In genomic region chr12:3882896-3883564, GRCh38 we compare ENCODE assay signal across 9 cellular contexts.
DNase-seq lines count a peak whose midpoint lies in the region; ATAC-seq and TF ChIP-seq lines count a peak whose summit lies in the region.
"Had no signal": no experiment of that assay in that cellular context is flagged by ENCODE, and none has a peak within 500 bp of the region (broad histone marks: within the 10 kb centered on the region; RNA-seq: fewer than 3 reads in every experiment).

No MANE protein-coding gene starts in this region.

- H3K4me1 ChIP-seq in KMS-11 (ENCODE audit: low read depth, poor library complexity, severe bottlenecking): peaks cover 9% of the 10 kb centered on the region

- DNase-seq in NCI-H2171 treated with DMSO at 0.1 percent for 48 hours (lab: John Stamatoyannopoulos, UW) (peak; percentile 31), NCI-H2171 (lab: John Stamatoyannopoulos, UW) (no peak), non-pigmented ciliary epithelial cell (ENCODE audit: low read depth) (peak; percentile 2), NCI-H345 treated with DMSO at 0.1 percent for 48 hours (lab: John Stamatoyannopoulos, UW; ENCODE audit: unreplicated experiment) (no peak), foreskin melanocyte (no peak)
- peak; percentile 24 for DNase-seq in central memory CD4-positive, alpha-beta T cell
- DNase-seq: C1 segment of cervical spinal cord had no signal

- H3K4me3 ChIP-seq in KMS-11 (IDR thresholded peaks at IDR 0.05; ENCODE audit: insufficient read depth, low read depth, low read length): no peak overlapping the region

- no peak overlapping the region for H3K9ac ChIP-seq in KMS-11

- peak; percentile 49 for TF ChIP-seq CTCF in KMS-11 (conservative IDR thresholded peaks at IDR 0.05; ENCODE audit: low read depth, low read length)

- H3K27me3 ChIP-seq in KMS-11 (ENCODE audit: insufficient read depth, low read depth): no peaks in the 10 kb centered on the region

- no peak for ATAC-seq in HG03097 (IDR thresholded peaks at IDR 0.05; ENCODE audit: low FRiP score, unreplicated experiment)

- no peaks in the 10 kb centered on the region for H3K36me3 ChIP-seq in KMS-11 (ENCODE audit: insufficient read depth)

- no peak overlapping the region for H2AFZ ChIP-seq in KMS-11 (ENCODE audit: low read depth)

- H3K4me2 ChIP-seq in KMS-11: no peak overlapping the region

- H4K20me1 ChIP-seq in KMS-11 (ENCODE audit: insufficient read depth): no peaks in the 10 kb centered on the region

- H3K79me2 ChIP-seq in KMS-11 (ENCODE audit: insufficient read depth, low read depth): no peaks in the 10 kb centered on the region

- no peak overlapping the region for H3K27ac ChIP-seq in KMS-11

Comparison
In these comparisons a context has a peak if more than half of its experiments do, and no peak if none do; other contexts are left out.
1. DNase-seq: peak in NCI-H2171 treated with DMSO at 0.1 percent for 48 hours (single experiment), central memory CD4-positive, alpha-beta T cell (single experiment) and non-pigmented ciliary epithelial cell (single experiment); none in NCI-H2171 (single experiment), NCI-H345 treated with DMSO at 0.1 percent for 48 hours (single experiment) and foreskin melanocyte (single experiment).